In genomic region chr14:77830692-77831091, GRCh38 we compare ENCODE assay signal across 17 cellular contexts. TPM values are rescaled to one million over a fixed set of nuclear protein-coding genes. Genes with fewer than 3 reads are reported as not detected.
DNase-seq lines count a peak whose midpoint lies in the region; ATAC-seq, FAIRE-seq and TF ChIP-seq lines count a peak whose summit lies in the region.
"Had no signal": no experiment of that assay in that cellular context is flagged by ENCODE, and none has a peak within 500 bp of the region (broad histone marks: within the 10 kb centered on the region; RNA-seq: fewer than 3 reads in every experiment).

No MANE protein-coding gene starts in this region.

- H3K27me3 ChIP-seq in HepG2 (ENCODE audit: control insufficient read depth in 1 of 2, insufficient read depth in 2 of 2, low read length in 2 of 2): no peaks in the 10 kb centered on the region
- no peaks in the 10 kb centered on the region for H3K27me3 ChIP-seq in right lobe of liver
- H3K27me3 ChIP-seq in astrocyte (ENCODE audit: insufficient read depth, low read length): no peaks in the 10 kb centered on the region
- no peaks in the 10 kb centered on the region for H3K27me3 ChIP-seq in left lung
- H3K27me3 ChIP-seq: BLaER1 had no signal

- intact Hi-C loops in HepG2 (cut with micrococcal nuclease; ENCODE audit: unreplicated experiment): no loop called here
- intact Hi-C loops in right lobe of liver (cut with DNase I): no loop called here
- intact Hi-C loops in left lung (cut with DNase I): no loop called here

- H3K79me2 ChIP-seq in HepG2 (ENCODE audit: insufficient read depth, low read length) (no peaks in the 10 kb centered on the region), astrocyte (ENCODE audit: insufficient read depth, low read length) (no peaks in the 10 kb centered on the region)

- no peak overlapping the region for H2AFZ ChIP-seq in HepG2 (ENCODE audit: low read length)
- H2AFZ ChIP-seq in astrocyte (ENCODE audit: low read depth, low read length): no peak overlapping the region

- DNase-seq in HepG2 (ENCODE audit: low spot score) (peak; percentile 7), right lobe of liver (no peak), astrocyte (ENCODE audit: low read depth) (no peak), left lung (no peak), NCI-H774 (lab: John Stamatoyannopoulos, UW) (no peak)
- DNase-seq in activated naive CD8-positive, alpha-beta T cell treated with anti-CD3 and anti-CD28 coated beads for 36 hours: no peak
- DNase-seq: CD8-positive, alpha-beta T cell; EL; HCEC 1CT; KBM-7; NCI-H1417 treated with DMSO at 0.1 percent for 48 hours; NCI-H1930; NCI-H446 had no signal

- no peak for TF ChIP-seq RAD21 in HepG2 (CRISPR knock-in tag; IDR thresholded peaks at IDR 0.05)

- H3K9me3 ChIP-seq in HepG2 (ENCODE audit: low read length) (no peaks in the 10 kb centered on the region), right lobe of liver (no peaks in the 10 kb centered on the region), astrocyte (ENCODE audit: insufficient read depth, low read depth, low read length) (no peaks in the 10 kb centered on the region), left lung (no peaks in the 10 kb centered on the region)
- H3K9me3 ChIP-seq: BLaER1 had no signal

- no peak for TF ChIP-seq CTCF in HepG2 (CRISPR knock-in tag; IDR thresholded peaks at IDR 0.05)
- TF ChIP-seq CTCF in right lobe of liver (IDR thresholded peaks at IDR 0.05): no peak
- TF ChIP-seq CTCF in astrocyte (IDR thresholded peaks at IDR 0.05; ENCODE audit: insufficient read depth, low read depth, low read length): no peak
- TF ChIP-seq CTCF in left lung (IDR thresholded peaks at IDR 0.05): no peak

- ATAC-seq in HepG2 (no peak), right lobe of liver (no peak), left lung (peak; percentile 51), HG02884 (IDR thresholded peaks at IDR 0.05; ENCODE audit: unreplicated experiment) (no peak), HG03521 (IDR thresholded peaks at IDR 0.05; ENCODE audit: unreplicated experiment) (no peak)
- ATAC-seq: CD8-positive, alpha-beta T cell had no signal

- no peaks in the 10 kb centered on the region for H3K4me1 Mint-ChIP-seq in astrocyte (ENCODE audit: low read depth, unreplicated experiment)
- H3K4me1 Mint-ChIP-seq in activated naive CD8-positive, alpha-beta T cell treated with anti-CD3 and anti-CD28 coated beads for 36 hours: no peaks in the 10 kb centered on the region

- in situ Hi-C loops in HepG2 (cut with HindIII; ENCODE audit: extremely low pct_ligation_motif_present, low pct_unique_long_range_greater_than_20kb): no loop called here

- H3K9me3 Mint-ChIP-seq in astrocyte (ENCODE audit: unreplicated experiment): no peaks in the 10 kb centered on the region
- H3K9me3 Mint-ChIP-seq in activated naive CD8-positive, alpha-beta T cell treated with anti-CD3 and anti-CD28 coated beads for 36 hours: no peaks in the 10 kb centered on the region
- H3K9me3 Mint-ChIP-seq: CD8-positive, alpha-beta T cell had no signal

- H3K9ac ChIP-seq in HepG2 (ENCODE audit: insufficient read depth, low read depth, low read length): no peak overlapping the region
- H3K9ac ChIP-seq in astrocyte (ENCODE audit: low read length): no peak overlapping the region
- H3K9ac ChIP-seq: BLaER1 had no signal

- POLR2A ChIA-PET in HepG2 (lab: Yijun Ruan, JAX): no interaction called here

- H4K20me1 ChIP-seq in HepG2 (ENCODE audit: insufficient read depth, low read length) (no peaks in the 10 kb centered on the region), astrocyte (ENCODE audit: insufficient read depth, low read length) (no peaks in the 10 kb centered on the region)
- H4K20me1 ChIP-seq: BLaER1 had no signal

- 84% methylated on average over 2 of the region's 2 CpGs for WGBS in HepG2 (ENCODE audit: low lambda C conversion rate)
- WGBS in right lobe of liver (ENCODE audit: insufficient coverage, low coverage, low lambda C conversion rate, missing lambda C conversion rate): 71% methylated on average over 1 of the region's 2 CpGs

- no peak overlapping the region for H3K4me3 ChIP-seq in HepG2 (replicated peaks in 1 of 3; ENCODE audit: insufficient read depth in 1 of 3, low read depth in 2 of 3, low read length in 3 of 3)
- no peak overlapping the region for H3K4me3 ChIP-seq in right lobe of liver
- H3K4me3 ChIP-seq in astrocyte (ENCODE audit: insufficient read depth, low read depth, low read length): no peak overlapping the region
- no peak overlapping the region for H3K4me3 ChIP-seq in left lung
- H3K4me3 ChIP-seq: BLaER1 had no signal

- peaks cover 3% of the 10 kb centered on the region for H3K27me3 Mint-ChIP-seq in astrocyte (ENCODE audit: low read depth, unreplicated experiment)
- no peaks in the 10 kb centered on the region for H3K27me3 Mint-ChIP-seq in activated naive CD8-positive, alpha-beta T cell treated with anti-CD3 and anti-CD28 coated beads for 36 hours

- no TSS peak for BruUV-seq in HepG2 (replicated peaks; lab: Mats Ljungman, UMichigan)

- H3K36me3 Mint-ChIP-seq in astrocyte (ENCODE audit: low read depth, unreplicated experiment): peaks cover 13% of the 10 kb centered on the region
- H3K36me3 Mint-ChIP-seq in activated naive CD8-positive, alpha-beta T cell treated with anti-CD3 and anti-CD28 coated beads for 36 hours: peaks cover 5% of the 10 kb centered on the region

- no peak for TF ChIP-seq POLR2A in HepG2 (IDR thresholded peaks at IDR 0.05; ENCODE audit: insufficient read depth in 1 of 2, low read depth in 2 of 2, low read length in 2 of 2)
- no peak for TF ChIP-seq POLR2A in right lobe of liver (IDR thresholded peaks at IDR 0.05)

- FAIRE-seq in HepG2 (lab: Jason Lieb, UNC) (no peak), astrocyte (lab: Jason Lieb, UNC) (no peak)

- CTCF ChIA-PET in HepG2 (lab: Yijun Ruan, JAX; ENCODE audit: low intra/inter-chr PET ratio, low total read pairs): no interaction called here

- H3K27ac ChIP-seq in HepG2 (ENCODE audit: extremely low read length, insufficient read depth, low read length): no peak overlapping the region
- no peak overlapping the region for H3K27ac ChIP-seq in right lobe of liver
- H3K27ac ChIP-seq in astrocyte (ENCODE audit: low read depth, low read length): no peak overlapping the region
- no peak overlapping the region for H3K27ac ChIP-seq in left lung
- H3K27ac ChIP-seq: BLaER1, HL-60 had no signal

- H3K4me2 ChIP-seq in HepG2 (ENCODE audit: low read depth, low read length) (no peak overlapping the region), astrocyte (ENCODE audit: low read length) (no peak overlapping the region)
- H3K4me2 ChIP-seq: BLaER1 had no signal

- no peak for TF ChIP-seq EP300 in HepG2 (IDR thresholded peaks at IDR 0.05; ENCODE audit: low read depth in 2 of 2, low read length in 2 of 2)
- no peak for TF ChIP-seq EP300 in HepG2 (CRISPR knock-in tag; IDR thresholded peaks at IDR 0.05; ENCODE audit: borderline replicate concordance)

- H3K4me1 ChIP-seq in HepG2 (ENCODE audit: insufficient read depth, low read length) (no peaks in the 10 kb centered on the region), right lobe of liver (no peaks in the 10 kb centered on the region), astrocyte (ENCODE audit: insufficient read depth, low read length) (no peaks in the 10 kb centered on the region), left lung (no peaks in the 10 kb centered on the region)
- H3K4me1 ChIP-seq: BLaER1 had no signal

- no peak overlapping the region for H3K4me3 Mint-ChIP-seq in astrocyte (ENCODE audit: unreplicated experiment)
- no peak overlapping the region for H3K4me3 Mint-ChIP-seq in activated naive CD8-positive, alpha-beta T cell treated with anti-CD3 and anti-CD28 coated beads for 36 hours
- H3K4me3 Mint-ChIP-seq: CD8-positive, alpha-beta T cell had no signal

- peak overlapping the region; percentile 26 for H3K27ac Mint-ChIP-seq in astrocyte (ENCODE audit: unreplicated experiment)
- no peak overlapping the region for H3K27ac Mint-ChIP-seq in activated naive CD8-positive, alpha-beta T cell treated with anti-CD3 and anti-CD28 coated beads for 36 hours
- H3K27ac Mint-ChIP-seq: CD8-positive, alpha-beta T cell had no signal

- H3K36me3 ChIP-seq in HepG2 (replicated peaks in 1 of 2; ENCODE audit: control insufficient read depth in 1 of 2, insufficient read depth in 2 of 2, low read length in 2 of 2): no peaks in the 10 kb centered on the region; a peak in 1 of 5 replicates
- peaks cover 0 to 5% (median 0%) of the 10 kb centered on the region in 4 donors for H3K36me3 ChIP-seq in right lobe of liver
- no peaks in the 10 kb centered on the region for H3K36me3 ChIP-seq in astrocyte (ENCODE audit: insufficient read depth, low read length)
- H3K36me3 ChIP-seq in left lung: peaks cover 0 to 20% of the 10 kb centered on the region in 2 donors

TF ChIP-seq in HepG2, 621 proteins besides CTCF, POLR2A, EP300 and RAD21 (continues in another document):
- TF ChIP-seq ZNF737 (CRISPR knock-in tag; IDR thresholded peaks at IDR 0.05; ENCODE audit: borderline replicate concordance) (no peak), MEIS2 (CRISPR knock-in tag; IDR thresholded peaks at IDR 0.05) (no peak)

RNA-seq across cellular contexts. Expression of gene ADCK1, which starts 30.8 kb away (rescaled TPM):
- total RNA-seq in HepG2 (2016; rRNA removed; fragmentation: Illumina TruSeq; extraction: Trizol): 2.1 and 3.9 TPM in 2 replicates
- 1.1 and 1.2 TPM in 2 replicates for total RNA-seq in HepG2 (2016; cell fraction: cytosol; rRNA removed; fragmentation: Illumina TruSeq; extraction: Trizol; ENCODE audit: low read depth)
- total RNA-seq in HepG2 (2016; cell fraction: insoluble cytoplasmic fraction; rRNA removed; fragmentation: Illumina TruSeq; extraction: Trizol): 1.9 and 4.5 TPM in 2 replicates
- 1.4 TPM in 2 replicates for total RNA-seq in HepG2 (2016; cell fraction: membrane; rRNA removed; fragmentation: Illumina TruSeq; extraction: Trizol)
- total RNA-seq in HepG2 (2016; cell fraction: nucleus; rRNA removed; fragmentation: Illumina TruSeq; extraction: Trizol): 5.3 and 6.0 TPM in 2 replicates
- 6.3 and 6.8 TPM in 2 replicates for polyA plus RNA-seq in HepG2 (2011; rRNA removed)
- 4.5 and 4.6 TPM in 2 replicates for polyA plus RNA-seq in HepG2 (2011; cell fraction: cytosol; rRNA removed)
- polyA plus RNA-seq in HepG2 (2011; cell fraction: nucleus; rRNA removed): 24.8 and 27.0 TPM in 2 replicates
- 2.4 and 3.8 TPM in 2 replicates for polyA plus RNA-seq in HepG2 (2012)
- 0.55 and 0.59 TPM in 2 replicates for polyA plus RNA-seq in HepG2 (2016; cell fraction: cytosol; fragmentation: Illumina TruSeq; extraction: Trizol; ENCODE audit: low read depth)
- 2.4 and 2.5 TPM in 2 replicates for polyA plus RNA-seq in HepG2 (2016; cell fraction: insoluble cytoplasmic fraction; fragmentation: Illumina TruSeq; extraction: Trizol; ENCODE audit: low read depth)
- 1.4 and 1.6 TPM in 2 replicates for polyA plus RNA-seq in HepG2 (2016; cell fraction: membrane; fragmentation: Illumina TruSeq; extraction: Trizol; ENCODE audit: low read depth)
- polyA plus RNA-seq in HepG2 (2016; cell fraction: nucleus; fragmentation: Illumina TruSeq; extraction: Trizol; ENCODE audit: insufficient read depth, low read depth): 9.5 and 12.3 TPM in 2 replicates
- polyA minus RNA-seq in HepG2 (2011; rRNA and poly(A)+ RNA removed; ENCODE audit: low replicate concordance): 5.5 and 15.7 TPM in 2 replicates
- 1.1 and 2.1 TPM in 2 replicates for polyA minus RNA-seq in HepG2 (2011; cell fraction: cytosol; rRNA and poly(A)+ RNA removed)
- 2.7 and 11.4 TPM in 2 replicates for polyA minus RNA-seq in HepG2 (2011; cell fraction: nucleus; rRNA and poly(A)+ RNA removed)
- total RNA-seq in right lobe of liver: 1 to 10 TPM; 3.7 to 6.0 (median 5.1) TPM
- 5.8 and 6.6 TPM in 2 replicates for total RNA-seq in astrocyte
- total RNA-seq in left lung: 10 to 100 TPM in 1 of 2 donors, 1 to 10 TPM in 1; 9.4 to 10.3 TPM
- total RNA-seq in activated naive CD8-positive, alpha-beta T cell treated with anti-CD3 and anti-CD28 coated beads for 36 hours: 1 to 10 TPM; 6.6 to 6.8 TPM
